Comparison of ENCODE assay signal across 8 cellular contexts in genomic region chr2:60880988-60881932, GRCh38. TPM values are rescaled to one million over a fixed set of nuclear protein-coding genes. Genes with fewer than 3 reads are reported as not detected.
A peak's percentile ranks its signal among the peaks of the same experiment; 100 is the strongest.
DNase-seq lines count a peak whose midpoint lies in the region; ATAC-seq and TF ChIP-seq lines count a peak whose summit lies in the region.

TSS of gene REL (plus strand) at chr2:60881574. CDS start at chr2:60881841, 267 bp downstream.

- H3K4me3 ChIP-seq in CD4-positive, CD25-positive, alpha-beta regulatory T cell (ENCODE audit: low read depth, low read length), result peak within 1 kb of the TSS; percentile 98
- H3K4me3 ChIP-seq in dorsolateral prefrontal cortex (peak within 1 kb of the TSS; percentile 63 to 99 (median 92)), lower leg skin (ENCODE audit: low read depth, poor library complexity, severe bottlenecking) (peak within 1 kb of the TSS; percentile 94)

- H3K27ac Mint-ChIP-seq in CD4-positive, CD25-positive, alpha-beta regulatory T cell, result peak within 1 kb of the TSS; percentile 98 to 100 (median 99)
- H3K27ac Mint-ChIP-seq in activated CD4-positive, alpha-beta memory T cell treated with anti-CD3 and anti-CD28 coated beads for 36 hours, result peak within 1 kb of the TSS; percentile 96

- H3K36me3 Mint-ChIP-seq in CD4-positive, CD25-positive, alpha-beta regulatory T cell, result no peaks in the 10 kb centered on the region
- H3K36me3 Mint-ChIP-seq in activated CD4-positive, alpha-beta memory T cell treated with anti-CD3 and anti-CD28 coated beads for 36 hours, result peaks cover 22% of the 10 kb centered on the region

- no peaks in the 10 kb centered on the region for H3K36me3 ChIP-seq in CD4-positive, CD25-positive, alpha-beta regulatory T cell (ENCODE audit: control insufficient read depth, insufficient read depth, low read length)

- intact Hi-C loops in activated CD4-positive, alpha-beta memory T cell treated with anti-CD3 and anti-CD28 coated beads for 36 hours (cut with micrococcal nuclease), result loop anchor here (1.0 to 5.0 kb wide), 5 partner anchors 9 to 1426 kb away; partner anchors contain the start of genes PEX13, USP34 and XPO1
- intact Hi-C loops in dorsolateral prefrontal cortex (cut with DNase I) (loop anchor here in 1 of 2 donors (10.0 kb wide), 1 partner anchor 134 kb away; the partner anchor contains the start of genes PEX13 and PUS10), lower leg skin (cut with DNase I; ENCODE audit: low total_unique reads) (no loop called here)

- TF ChIP-seq CTCF in dorsolateral prefrontal cortex (IDR thresholded peaks at IDR 0.05 in 54 of 56, conservative IDR thresholded peaks at IDR 0.05 in 2 of 56; ENCODE audit: low read depth in 1 of 56, partially characterized antibody in 56 of 56) (peak in 21 of 56 donors; percentile 4 to 40 (median 20)), lower leg skin (IDR thresholded peaks at IDR 0.05) (no peak)

- H3K9me3 Mint-ChIP-seq in CD4-positive, CD25-positive, alpha-beta regulatory T cell, result peaks cover 0 to 3% (median 0%) of the 10 kb centered on the region in 7 donors
- H3K9me3 Mint-ChIP-seq in activated CD4-positive, alpha-beta memory T cell treated with anti-CD3 and anti-CD28 coated beads for 36 hours, result no peaks in the 10 kb centered on the region

- 0 to 1% methylated on average over 53 to 62 of the region's 98 CpGs for WGBS in lower leg skin, 2 donors

- H3K9me3 ChIP-seq in CD4-positive, CD25-positive, alpha-beta regulatory T cell (ENCODE audit: control insufficient read depth in 2 of 2, low read length in 2 of 2), result no peaks in the 10 kb centered on the region

- DNase-seq in CD4-positive, CD25-positive, alpha-beta regulatory T cell, result peak; percentile 87 to 92 (median 89)
- peak; percentile 86 for DNase-seq in NCI-H774 (lab: John Stamatoyannopoulos, UW)
- peak; percentile 94 for DNase-seq in activated CD4-positive, alpha-beta memory T cell treated with anti-CD3 and anti-CD28 coated beads for 36 hours
- DNase-seq in dorsolateral prefrontal cortex, result peak; percentile 66 to 93 (median 85)
- DNase-seq in lower leg skin (ENCODE audit: low spot score in 2 of 2), result peak; percentile 87 to 97
- peak; percentile 90 to 93 for DNase-seq in stimulated activated CD4-positive, alpha-beta T cell treated with anti-CD3 and anti-CD28 coated beads, Interleukin-4, amount 100 ng/mL, for 4 hours

- H3K4me1 ChIP-seq in CD4-positive, CD25-positive, alpha-beta regulatory T cell (ENCODE audit: control insufficient read depth, insufficient read depth, low read length, poor library complexity, severe bottlenecking), result peaks cover 35% of the 10 kb centered on the region

- H3K27me3 ChIP-seq in CD4-positive, CD25-positive, alpha-beta regulatory T cell (ENCODE audit: control insufficient read depth, insufficient read depth, low read length), result no peaks in the 10 kb centered on the region
- H3K27me3 ChIP-seq in dorsolateral prefrontal cortex, result no peaks in the 10 kb centered on the region

- CTCF ChIA-PET in activated CD4-positive, alpha-beta memory T cell treated with anti-CD3 and anti-CD28 coated beads for 36 hours (lab: Charles Lee), result interaction anchor here (1.2 to 2.8 kb wide), 6 partner anchors 12 to 118 kb away, joined by 3 to 16 read pairs (median 8); no protein-coding TSS in a partner anchor

- TF ChIP-seq POLR2A in lower leg skin (IDR thresholded peaks at IDR 0.05), result peak in 1 of 2 donors; percentile 7

- peaks cover 19 to 36% (median 30%) of the 10 kb centered on the region in 4 donors for H3K4me1 Mint-ChIP-seq in CD4-positive, CD25-positive, alpha-beta regulatory T cell
- H3K4me1 Mint-ChIP-seq in activated CD4-positive, alpha-beta memory T cell treated with anti-CD3 and anti-CD28 coated beads for 36 hours (ENCODE audit: low read depth), result peaks cover 27% of the 10 kb centered on the region

- ATAC-seq in CD4-positive, CD25-positive, alpha-beta regulatory T cell (ENCODE audit: low read depth in 2 of 2), result peak; percentile 83 to 90
- ATAC-seq in GM19351 (IDR thresholded peaks at IDR 0.05; ENCODE audit: unreplicated experiment), result peak; percentile 71
- ATAC-seq in HG03520 (IDR thresholded peaks at IDR 0.05; ENCODE audit: unreplicated experiment), result peak; percentile 72

- POLR2A ChIA-PET in activated CD4-positive, alpha-beta memory T cell treated with anti-CD3 and anti-CD28 coated beads for 36 hours (lab: Charles Lee), result interaction anchor here (0.7 to 3.2 kb wide), 18 partner anchors 10 to 136 kb away, joined by 3 to 28 read pairs (median 4); partner anchors contain the start of genes PAPOLG and PEX13

- H3K27ac ChIP-seq in CD4-positive, CD25-positive, alpha-beta regulatory T cell (ENCODE audit: insufficient read depth, low read length, poor library complexity, severe bottlenecking), result peak within 1 kb of the TSS; percentile 100
- H3K27ac ChIP-seq in dorsolateral prefrontal cortex, result peak within 1 kb of the TSS; percentile 63 to 98 (median 92)

- H3K4me3 Mint-ChIP-seq in CD4-positive, CD25-positive, alpha-beta regulatory T cell, result peak within 1 kb of the TSS; percentile 96 to 100 (median 100)
- H3K4me3 Mint-ChIP-seq in activated CD4-positive, alpha-beta memory T cell treated with anti-CD3 and anti-CD28 coated beads for 36 hours, result peak within 1 kb of the TSS; percentile 100

- no peaks in the 10 kb centered on the region for H3K27me3 Mint-ChIP-seq in CD4-positive, CD25-positive, alpha-beta regulatory T cell
- no peaks in the 10 kb centered on the region for H3K27me3 Mint-ChIP-seq in activated CD4-positive, alpha-beta memory T cell treated with anti-CD3 and anti-CD28 coated beads for 36 hours

RNA-seq across cellular contexts. Expression of gene REL, which starts in this region (rescaled TPM):
- 146 TPM for total RNA-seq in CD4-positive, CD25-positive, alpha-beta regulatory T cell
- polyA plus RNA-seq in CD4-positive, CD25-positive, alpha-beta regulatory T cell, result 10 to 100 TPM; 14.6 to 16.0 (median 15.6) TPM
- 10 to 100 TPM; 37.1 to 38.1 TPM for total RNA-seq in activated CD4-positive, alpha-beta memory T cell treated with anti-CD3 and anti-CD28 coated beads for 36 hours
- total RNA-seq in dorsolateral prefrontal cortex (10 to 100 TPM in 103 of 120 experiments, 1 to 10 TPM in 17; 8.8 to 20.3 (median 12.3) TPM), lower leg skin (10 to 100 TPM; 33.8 to 56.2 (median 41.2) TPM)

Comparison
In these comparisons a context has a peak if more than half of its experiments do, and no peak if none do; other contexts are left out.
1. Peak in every context shown above with its lines: DNase-seq, ATAC-seq, H3K4me3 ChIP-seq and H3K27ac ChIP-seq.